In genomic region chr10:34682580-34682979, GRCh38 we compare ENCODE assay signal across 36 cellular contexts.
"Had no signal": no experiment of that assay in that cellular context is flagged by ENCODE, and none has a peak within 500 bp of the region (broad histone marks: within the 10 kb centered on the region; RNA-seq: fewer than 3 reads in every experiment).

No MANE protein-coding gene starts in this region.

- ATAC-seq: activated CD8-positive, alpha-beta T cell treated with anti-CD3 and anti-CD28 coated beads for 36 hours; activated T-cell treated with anti-CD3 and anti-CD28 coated beads, Interleukin-2, amount 50 U/mL, for 72 hours; activated T-helper 17 cell treated with anti-CD3 and anti-CD28 coated beads, Interleukin-2, amount 50 U/mL, for 72 hours had no signal

- H2AFZ ChIP-seq: PC-9 had no signal

- H3K36me3 ChIP-seq: brain microvascular endothelial cell had no signal

- DNase-seq: activated B cell treated with CpG ODN at 0.5 μM for 24 hours; activated CD4-positive, alpha-beta T cell treated with anti-CD3 and anti-CD28 coated beads for 1 hour; activated CD4-positive, alpha-beta T cell treated with anti-CD3 and anti-CD28 coated beads for 48 hours; activated CD8-positive, alpha-beta T cell treated with anti-CD3 and anti-CD28 coated beads for 36 hours; activated effector memory CD4-positive, alpha-beta T cell treated with anti-CD3 and anti-CD28 coated beads, Interleukin-2, amount 50 U/mL, for 16 hours; activated naive CD4-positive, alpha-beta T cell; activated naive CD4-positive, alpha-beta T cell treated with anti-CD3 and anti-CD28 coated beads, Interleukin-2, amount 50 U/mL, for 16 hours; activated naive CD8-positive, alpha-beta T cell treated with anti-CD3 and anti-CD28 coated beads for 36 hours; activated T-cell treated with anti-CD3 and anti-CD28 coated beads, Interleukin-2, amount 50 U/mL, for 1 hour; activated T-cell treated with anti-CD3 and anti-CD28 coated beads, Interleukin-2, amount 50 U/mL, for 72 hours; amniotic stem cell; aorta; brain microvascular endothelial cell; central memory CD4-positive, alpha-beta T cell; MM.1S; MV-4-11; NCI-H1092; NCI-H1436 treated with DMSO at 0.1 percent for 48 hours; NCI-H1694 treated with DMSO at 0.1 percent for 48 hours; NCI-H2029; NCI-H2107; NCI-H2171; NCI-H510A; NCI-H526; NCI-H748 treated with DMSO at 0.1 percent for 48 hours; NK-92 treated with Interleukin-12 subunit alpha and Interleukin-12 subunit beta, amount 100 ng/mL, for 24 hours; PC-9; Right ventricle myocardium superior; SW 1271; T-helper 1 cell; T-helper 2 cell; T-helper 9 cell had no signal

- H3K4me3 ChIP-seq: PC-9 had no signal

- H3K4me2 ChIP-seq: PC-9 had no signal

- H3K27me3 ChIP-seq: brain microvascular endothelial cell had no signal

- H3K27ac ChIP-seq: brain microvascular endothelial cell, PC-9, RWPE1, VCaP had no signal

- FAIRE-seq: RCC 7860 had no signal
